ENCODE assay signal across 9 cellular contexts in the genomic region with DNA sequence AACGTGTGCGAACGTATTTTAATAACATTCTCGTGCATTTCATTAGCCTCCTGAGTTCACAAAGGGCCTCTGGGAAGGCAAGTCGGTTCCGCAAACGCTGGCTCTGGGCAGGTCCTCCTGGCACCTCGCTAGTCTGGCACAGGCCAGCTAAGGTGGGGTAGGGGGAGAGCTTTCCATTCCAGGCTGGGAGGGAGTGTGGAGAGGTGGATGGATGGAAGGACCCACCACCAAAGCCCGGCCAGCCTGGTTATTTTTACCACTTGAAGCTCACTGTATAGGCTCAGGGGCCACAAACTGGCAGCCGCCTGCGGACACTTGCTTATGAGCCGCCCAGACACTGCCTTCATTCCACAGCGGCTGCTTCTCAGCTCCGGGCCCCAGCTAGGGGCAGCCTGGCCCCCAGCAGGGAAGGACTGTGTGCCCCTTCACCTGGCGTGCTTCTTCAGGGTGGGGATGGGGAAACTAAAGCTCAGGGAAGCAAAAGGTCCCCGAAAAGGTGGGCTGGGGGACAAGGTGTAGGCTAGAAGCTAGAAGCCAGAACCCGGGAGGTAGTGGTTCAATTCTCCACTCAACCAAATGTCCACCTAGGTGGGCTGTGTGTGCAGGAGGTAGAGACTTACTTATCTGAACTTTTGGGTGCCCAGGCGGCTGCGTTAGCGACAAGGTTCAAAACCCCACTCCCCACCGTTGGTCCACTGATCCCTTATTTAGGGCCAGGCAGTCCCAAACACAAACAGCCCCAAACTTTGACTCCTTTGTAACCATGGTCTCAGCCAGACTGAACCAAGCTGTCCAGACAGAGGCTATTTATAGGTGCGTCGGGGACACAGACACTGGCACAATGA. TPM values are rescaled to one million over a fixed set of nuclear protein-coding genes. Genes with fewer than 3 reads are reported as not detected.
DNase-seq lines count a peak whose midpoint lies in the region; ATAC-seq and TF ChIP-seq lines count a peak whose summit lies in the region.
"Had no signal": no experiment of that assay in that cellular context is flagged by ENCODE, and none has a peak within 500 bp of the region (broad histone marks: within the 10 kb centered on the region; RNA-seq: fewer than 3 reads in every experiment).

No MANE protein-coding gene starts in this region.

- no peaks in the 10 kb centered on the region for H3K9me3 ChIP-seq in effector memory CD4-positive, alpha-beta T cell (ENCODE audit: control insufficient read depth, low read length)

- H3K36me3 ChIP-seq in effector memory CD4-positive, alpha-beta T cell (ENCODE audit: control insufficient read depth, insufficient read depth, low read length): no peaks in the 10 kb centered on the region

- DNase-seq in LNCaP clone FGC (ENCODE audit: low read depth) (no peak), myocyte (ENCODE audit: low read depth) (peak; percentile 50)
- no peak for DNase-seq in effector memory CD4-positive, alpha-beta T cell
- DNase-seq: NCI-H446 treated with DMSO at 0.1 percent for 48 hours had no signal

- ATAC-seq in GM21737 (IDR thresholded peaks at IDR 0.05; ENCODE audit: unreplicated experiment): no peak
- no peak for ATAC-seq in HG02938 (IDR thresholded peaks at IDR 0.05; ENCODE audit: unreplicated experiment)
- no peak for ATAC-seq in GM21367 (IDR thresholded peaks at IDR 0.05; ENCODE audit: unreplicated experiment)
- ATAC-seq in HG03460 (IDR thresholded peaks at IDR 0.05; ENCODE audit: unreplicated experiment): no peak

- H3K4me1 ChIP-seq in effector memory CD4-positive, alpha-beta T cell (ENCODE audit: control insufficient read depth, insufficient read depth, low read length, poor library complexity, severe bottlenecking): peaks cover 15% of the 10 kb centered on the region

- peak overlapping the region; percentile 91 for H3K4me3 ChIP-seq in LNCaP clone FGC (ENCODE audit: low read depth, low read length)
- peak overlapping the region; percentile 57 for H3K4me3 ChIP-seq in effector memory CD4-positive, alpha-beta T cell (ENCODE audit: insufficient read depth, low read depth, low read length, poor library complexity, severe bottlenecking)

- H3K27me3 ChIP-seq in effector memory CD4-positive, alpha-beta T cell (replicated peaks; ENCODE audit: control insufficient read depth, insufficient read depth, low read length, poor library complexity, severe bottlenecking): no peaks in the 10 kb centered on the region

- H3K27ac ChIP-seq in 22Rv1: peak overlapping the region; percentile 93
- H3K27ac ChIP-seq in effector memory CD4-positive, alpha-beta T cell (ENCODE audit: insufficient read depth, low read length, poor library complexity, severe bottlenecking): no peak overlapping the region

- TF ChIP-seq CTCF in 22Rv1 (IDR thresholded peaks at IDR 0.05) (no peak), LNCaP clone FGC (IDR thresholded peaks at IDR 0.05; ENCODE audit: control insufficient read depth, extremely low read depth, insufficient read depth) (no peak)

RNA-seq across cellular contexts. Expression of gene PMEPA1, which starts 1.7 kb away (rescaled TPM):
- 7.4 and 8.8 TPM in 2 replicates for total RNA-seq in myocyte
- 62.8 TPM for polyA plus RNA-seq in myocyte (2012)
